Comparison of ENCODE assay signal across 8 cellular contexts in the genomic region with DNA sequence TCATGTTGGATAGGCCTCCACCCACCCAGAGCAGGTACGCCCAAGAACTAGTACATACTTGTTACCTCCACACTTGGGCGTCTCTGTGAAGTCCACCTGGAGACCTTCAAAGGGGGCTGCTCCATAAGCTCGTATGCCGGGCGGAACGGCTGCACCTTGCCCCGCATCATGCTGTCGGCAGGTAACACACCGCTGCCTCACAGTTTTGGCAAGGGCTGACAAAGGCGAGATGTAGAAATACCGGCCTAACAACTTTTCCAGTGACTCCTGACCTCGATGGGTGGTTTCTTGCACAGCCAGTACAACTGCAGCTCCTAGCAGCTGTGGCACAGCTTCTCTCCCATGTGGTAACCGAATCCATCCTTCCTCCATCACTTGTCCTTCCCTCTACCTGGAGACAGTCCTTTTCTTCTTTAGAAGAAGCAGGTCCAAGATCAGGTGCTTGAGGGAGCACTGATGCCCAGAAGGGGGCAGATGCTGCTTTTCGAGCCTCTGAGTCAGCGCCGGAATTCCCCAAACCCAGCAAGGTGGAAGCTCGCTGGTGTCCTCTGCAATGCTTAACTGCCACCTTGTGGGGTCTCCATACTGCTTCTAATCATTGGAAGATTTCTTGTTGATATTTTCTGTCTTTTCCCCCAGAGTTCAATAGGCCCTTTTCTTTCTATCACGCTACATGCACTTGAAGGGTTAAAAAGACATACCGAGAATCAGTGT. TPM values are rescaled to one million over a fixed set of nuclear protein-coding genes. Genes with fewer than 3 reads are reported as not detected.
DNase-seq lines count a peak whose midpoint lies in the region; TF ChIP-seq lines count a peak whose summit lies in the region.
"Not testable (repeated sequence)": the region's sequence is repeated elsewhere in the genome, so short reads cannot be mapped to it uniquely, and the experiment has no call there.

No MANE protein-coding gene starts in this region.

- POLR2A ChIA-PET in BJ (lab: Charles Lee): not testable (repeated sequence)

- WGBS in GM23248 (ENCODE audit: low coverage in 1 of 2, low lambda C conversion rate in 2 of 2, missing lambda C conversion rate in 2 of 2), 2 experiments: 44 to 50% methylated on average over 16 to 19 of the region's 19 CpGs

- not testable (repeated sequence) for H3K9me2 ChIP-seq in GM23248 (ENCODE audit: insufficient read depth)

- H3K27me3 ChIP-seq in BJ (ENCODE audit: control insufficient read depth, insufficient read depth, low read length); GM23248 (replicated peaks; ENCODE audit: insufficient read depth); NT2/D1 (ENCODE audit: insufficient read depth, insufficient read length); adipocyte (replicated peaks; ENCODE audit: control insufficient read depth, insufficient read depth, low read length): not testable (repeated sequence)

- peak; percentile 40 for TF ChIP-seq CTCF in BJ (IDR thresholded peaks at IDR 0.05; ENCODE audit: insufficient read depth, low read depth, low read length)
- TF ChIP-seq CTCF in fibroblast of the aortic adventitia (IDR thresholded peaks at IDR 0.05; ENCODE audit: insufficient read depth, low read length): not testable (repeated sequence)
- peak; percentile 35 for TF ChIP-seq CTCF in neural crest cell (conservative IDR thresholded peaks at IDR 0.05)

- H4K20me1 ChIP-seq in GM23248 (ENCODE audit: insufficient read depth): not testable (repeated sequence)

- H3K27me3 Mint-ChIP-seq in neural crest cell (ENCODE audit: low read depth): not testable (repeated sequence)

- H3K36me3 Mint-ChIP-seq in neural crest cell (ENCODE audit: low read depth): not testable (repeated sequence)

- H3K4me3 Mint-ChIP-seq in neural crest cell: not testable (repeated sequence)

- H3K27ac Mint-ChIP-seq in neural crest cell (ENCODE audit: unreplicated experiment): not testable (repeated sequence)

- not testable (repeated sequence) for H3K9me3 ChIP-seq in GM23248 (ENCODE audit: low read depth); NT2/D1 (ENCODE audit: insufficient read depth, low read length); adipocyte (ENCODE audit: control insufficient read depth, low read length)

- not testable (repeated sequence) for H3F3A ChIP-seq in GM23248 (ENCODE audit: insufficient read depth)

- H3K36me3 ChIP-seq in BJ (ENCODE audit: control insufficient read depth, insufficient read depth, low read length); GM23248 (ENCODE audit: low read depth); NT2/D1 (ENCODE audit: insufficient read depth, insufficient read length, low read length); adipocyte (ENCODE audit: control insufficient read depth, insufficient read depth, low read length, severe bottlenecking): not testable (repeated sequence)

- not testable (repeated sequence) for H2AFZ ChIP-seq in GM23248

- CTCF ChIA-PET in BJ (lab: Yijun Ruan, JAX): interaction anchor here (2.3 kb wide), 1 partner anchor 115 kb away, joined by 9 read pairs; no protein-coding TSS in a partner anchor

- DNase-seq in BJ (ENCODE audit: low read depth); neural crest cell (ENCODE audit: low read depth, low spot score): not testable (repeated sequence)
- DNase-seq in GM23248 (peak; percentile 14), NT2/D1 (ENCODE audit: low read depth, low spot score) (peak; percentile 46), adipocyte (ENCODE audit: low read depth) (peak; percentile 60), fibroblast of the aortic adventitia (ENCODE audit: low read depth) (peak; percentile 11)
- peak; percentile 37 to 58 for DNase-seq in activated CD4-positive, alpha-beta T cell treated with anti-CD3 and anti-CD28 coated beads, Interleukin-2, amount 50 U/mL, for 24 hours (ENCODE audit: low read depth in 1 of 2, low spot score in 1 of 2)
- peak; percentile 4 for DNase-seq in stimulated activated CD8-positive, alpha-beta memory T cell treated with anti-CD3 and anti-CD28 coated beads, Interleukin-12 subunit alpha, Interleukin-12 subunit beta, amount 100 ng/mL, for 1 hour (ENCODE audit: low read depth)

- not testable (repeated sequence) for H3K9me3 Mint-ChIP-seq in neural crest cell

- H3K4me3 ChIP-seq in BJ (ENCODE audit: low read depth, low read length); GM23248; NT2/D1 (ENCODE audit: insufficient read length, low read depth); adipocyte (ENCODE audit: low read length); fibroblast of the aortic adventitia (ENCODE audit: low read depth, low read length): not testable (repeated sequence)

- H3K79me2 ChIP-seq in GM23248 (ENCODE audit: insufficient read depth): not testable (repeated sequence)

- not testable (repeated sequence) for H3K27ac ChIP-seq in GM23248

- H3K9ac ChIP-seq in GM23248; NT2/D1 (ENCODE audit: insufficient read length, low read depth); adipocyte (ENCODE audit: low read length): not testable (repeated sequence)

- peaks cover 23% of the 10 kb centered on the region for H3K4me1 Mint-ChIP-seq in neural crest cell

- in situ Hi-C loops in GM23248 (cut with MboI): not testable (repeated sequence)

- H3K4me2 ChIP-seq in GM23248 (ENCODE audit: unreplicated experiment): not testable (repeated sequence)

- H3K4me1 ChIP-seq in GM23248 (ENCODE audit: insufficient read depth); NT2/D1 (ENCODE audit: insufficient read depth, insufficient read length); adipocyte (ENCODE audit: control insufficient read depth, insufficient read depth, low read length): not testable (repeated sequence)

RNA-seq across cellular contexts. Expression of a gene that starts 32.0 kb away (rescaled TPM):
- 0.26 TPM in 1 of 2 replicates, not detected in the other for polyA plus RNA-seq in BJ (2011; rRNA removed)
- not detected in 2 replicates for polyA minus RNA-seq in BJ (2011; rRNA and poly(A)+ RNA removed)
- not detected in 2 replicates for total RNA-seq in GM23248 (2014; rRNA removed; shearing (Covaris generic))
- polyA plus RNA-seq in GM23248 (2016; fragmentation: Nextera tagmentation; extraction: Ambion mirVana): 0.33 and 0.43 TPM in 2 replicates
- not detected in 2 replicates for total RNA-seq in fibroblast of the aortic adventitia (ENCODE audit: low replicate concordance)
- 0.71 and 1.6 TPM in 2 replicates for total RNA-seq in neural crest cell

RNA-seq across cellular contexts. Expression of a gene that starts 37.3 kb away (rescaled TPM):
- polyA plus RNA-seq in BJ (2011; rRNA removed) (4.1 and 6.0 TPM in 2 replicates), GM23248 (2016; fragmentation: Nextera tagmentation; extraction: Ambion mirVana) (9.8 and 11.3 TPM in 2 replicates)
- polyA minus RNA-seq in BJ (2011; rRNA and poly(A)+ RNA removed): 2.5 and 3.2 TPM in 2 replicates
- 7.5 and 8.2 TPM in 2 replicates for total RNA-seq in GM23248 (2014; rRNA removed; shearing (Covaris generic))
- total RNA-seq in fibroblast of the aortic adventitia (ENCODE audit: low replicate concordance) (8.9 and 17.7 TPM in 2 replicates), neural crest cell (10.9 and 12.9 TPM in 2 replicates)

RNA-seq across cellular contexts. Expression of a gene that starts 52.5 kb away (rescaled TPM):
- polyA plus RNA-seq in BJ (2011; rRNA removed) (0.15 and 0.29 TPM in 2 replicates), GM23248 (2016; fragmentation: Nextera tagmentation; extraction: Ambion mirVana) (not detected in 2 replicates)
- polyA minus RNA-seq in BJ (2011; rRNA and poly(A)+ RNA removed): not detected in 2 replicates
- total RNA-seq in GM23248 (2014; rRNA removed; shearing (Covaris generic)): not detected in 2 replicates
- total RNA-seq in fibroblast of the aortic adventitia (ENCODE audit: low replicate concordance) (not detected in 2 replicates), neural crest cell (not detected in 2 replicates)
